8 cellular contexts compared by ENCODE assay signal in genomic region chr16:88650749-88651275, GRCh38. TPM values are rescaled to one million over a fixed set of nuclear protein-coding genes. Genes with fewer than 3 reads are reported as not detected.
A peak's percentile ranks its signal among the peaks of the same experiment; 100 is the strongest.
DNase-seq lines count a peak whose midpoint lies in the region; ATAC-seq and TF ChIP-seq lines count a peak whose summit lies in the region.

Gene CYBA (minus strand): TSS chr16:88651053. CDS start chr16:88651013, 40 bp downstream.

- ATAC-seq in GM19463 (IDR thresholded peaks at IDR 0.05; ENCODE audit: unreplicated experiment) (peak; percentile 73), body of pancreas (peak; percentile 74)

- 1% methylated on average over 27 of the region's 41 CpGs; no CpG with 5 or more reads in 1 of the 2 donors for WGBS in body of pancreas, 2 donors

- H3K27me3 ChIP-seq in body of pancreas: no peaks in the 10 kb centered on the region

- DNase-seq in Caki2 (ENCODE audit: low read depth): no peak
- DNase-seq in HK-2 (ENCODE audit: unreplicated experiment): peak; percentile 89
- DNase-seq in T1000 (lab: John Stamatoyannopoulos, UW): peak; percentile 19
- peak; percentile 66 to 84 (median 80) for DNase-seq in body of pancreas
- peak; percentile 69 for DNase-seq in iris pigment epithelial cell (ENCODE audit: low read depth)
- DNase-seq in stimulated activated CD4-positive, alpha-beta T cell treated with anti-CD3 and anti-CD28 coated beads, Interleukin-15, amount 100 ng/mL, for 48 hours (ENCODE audit: low read depth in 2 of 2): peak; percentile 72 to 80
- no peak for DNase-seq in NCI-H446 (lab: John Stamatoyannopoulos, UW)

- no peaks in the 10 kb centered on the region for H3K9me3 ChIP-seq in body of pancreas

- H3K4me1 ChIP-seq in body of pancreas: peaks cover 31% of the 10 kb centered on the region

- intact Hi-C loops in body of pancreas (cut with DNase I): no loop called here

- in situ Hi-C loops in Caki2 (cut with HindIII; ENCODE audit: low pct_unique_long_range_greater_than_20kb, low sequenced_read_pairs): no loop called here

- peak within 1 kb of the TSS; percentile 30 to 38 for H3K4me3 ChIP-seq in body of pancreas

- no peaks in the 10 kb centered on the region for H3K36me3 ChIP-seq in body of pancreas (replicated peaks in 1 of 2; ENCODE audit: insufficient read depth in 1 of 2, low read depth in 2 of 2)

- peak within 1 kb of the TSS; percentile 65 to 86 (median 70) for H3K27ac ChIP-seq in body of pancreas

- peak in 2 of 3 donors; percentile 46 to 68 for TF ChIP-seq POLR2A in body of pancreas (IDR thresholded peaks at IDR 0.05)

- TF ChIP-seq CTCF in body of pancreas (IDR thresholded peaks at IDR 0.05): no peak

RNA-seq across cellular contexts. Expression of gene CYBA, which starts in this region (rescaled TPM):
- total RNA-seq in Caki2 (2014; rRNA removed; shearing (Covaris generic); ENCODE audit: low replicate concordance): 520 and 591 TPM in 2 replicates
- 100 to 1,000 TPM; 126 to 177 TPM for total RNA-seq in body of pancreas

Comparison
In these comparisons a context has a peak if more than half of its experiments do, and no peak if none do; other contexts are left out.
1. DNase-seq: peak in HK-2 (single experiment), T1000 (single experiment), body of pancreas (4 of 4), iris pigment epithelial cell (single experiment) and stimulated activated CD4-positive, alpha-beta T cell treated with anti-CD3 and anti-CD28 coated beads, Interleukin-15, amount 100 ng/mL, for 48 hours (2 of 2); none in Caki2 (single experiment) and NCI-H446 (0 of 2).